Comparison of ENCODE assay signal across 7 cellular contexts in the genomic region with DNA sequence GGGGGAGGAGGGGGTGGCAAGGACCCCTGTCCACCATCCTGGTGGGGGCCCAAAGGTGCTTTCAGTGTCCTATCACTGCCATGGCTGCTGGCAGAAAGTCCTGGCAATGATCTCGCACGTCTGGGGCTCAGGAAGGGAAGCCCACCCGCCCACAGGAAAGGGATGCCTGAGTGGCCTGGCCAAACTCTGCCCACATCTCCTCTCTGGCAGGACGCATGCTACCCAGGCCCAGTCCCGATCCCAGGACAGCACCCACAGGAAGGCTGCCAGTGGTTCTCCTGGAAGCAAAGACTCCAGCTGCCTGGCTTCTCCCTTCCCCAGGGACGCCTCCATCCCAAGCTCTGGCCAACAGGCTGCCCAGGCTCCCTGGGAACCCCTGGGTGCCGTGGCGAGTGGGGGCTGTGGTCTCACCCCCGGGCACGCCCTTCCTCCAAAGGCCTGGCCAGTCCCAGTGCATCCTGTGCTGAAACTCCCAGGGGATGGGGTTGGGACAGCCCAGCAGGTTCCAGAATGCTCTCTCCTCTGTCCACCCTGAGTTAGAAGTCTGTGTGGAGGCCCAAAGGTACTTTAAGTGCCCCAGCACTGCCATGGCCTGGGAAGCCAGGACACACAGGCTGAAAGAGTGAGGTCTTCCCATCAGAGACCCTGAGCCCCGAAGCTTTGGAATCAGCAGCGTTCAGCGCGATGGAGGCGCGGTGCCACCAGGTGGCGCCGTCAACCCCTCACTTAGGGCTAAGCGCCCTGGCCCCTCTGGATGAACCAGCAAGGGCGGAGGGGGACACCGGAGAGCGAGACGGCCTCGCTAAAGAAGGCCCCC. TPM values are rescaled to one million over a fixed set of nuclear protein-coding genes. Genes with fewer than 3 reads are reported as not detected.
DNase-seq lines count a peak whose midpoint lies in the region; FAIRE-seq and TF ChIP-seq lines count a peak whose summit lies in the region.

No MANE protein-coding gene starts in this region.

- no peaks in the 10 kb centered on the region for H3K9me3 Mint-ChIP-seq in IgD-negative memory B cell
- H3K9me3 Mint-ChIP-seq in type B pancreatic cell = no peaks in the 10 kb centered on the region

- H3K27me3 Mint-ChIP-seq in IgD-negative memory B cell (peaks cover 7% of the 10 kb centered on the region), type B pancreatic cell (no peaks in the 10 kb centered on the region)

- H3K27ac Mint-ChIP-seq in IgD-negative memory B cell (no peak overlapping the region), type B pancreatic cell (peak overlapping the region; percentile 58)

- peak overlapping the region in 3 of 4 donors; percentile 25 to 81 (median 39) for H3K4me3 Mint-ChIP-seq in IgD-negative memory B cell
- peak overlapping the region; percentile 57 for H3K4me3 Mint-ChIP-seq in type B pancreatic cell

- TF ChIP-seq CTCF in GM12875 (IDR thresholded peaks at IDR 0.05; ENCODE audit: borderline replicate concordance, insufficient read depth, low read depth, low read length) (peak; percentile 97), type B pancreatic cell (conservative IDR thresholded peaks at IDR 0.05) (peak; percentile 97)

- no peaks in the 10 kb centered on the region for H3K36me3 Mint-ChIP-seq in IgD-negative memory B cell
- no peaks in the 10 kb centered on the region for H3K36me3 Mint-ChIP-seq in type B pancreatic cell

- H3K4me1 Mint-ChIP-seq in IgD-negative memory B cell = peaks cover 4 to 7% (median 5%) of the 10 kb centered on the region in 3 donors
- peaks cover 19% of the 10 kb centered on the region for H3K4me1 Mint-ChIP-seq in type B pancreatic cell (ENCODE audit: unreplicated experiment)

- no peak overlapping the region for H3K4me3 ChIP-seq in GM12875 (ENCODE audit: low read depth, low read length)

- DNase-seq in SHP77 (lab: John Stamatoyannopoulos, UW) = peak; percentile 68 to 73
- DNase-seq in activated gamma-delta T cell (lab: John Stamatoyannopoulos, UW) = peak; percentile 24
- peak; percentile 60 to 82 for DNase-seq in frontal cortex (ENCODE audit: low spot score in 2 of 2)
- peak; percentile 28 for DNase-seq in pons (ENCODE audit: low spot score)
- peak; percentile 85 for DNase-seq in type B pancreatic cell (ENCODE audit: extremely low spot score, unreplicated experiment)

- no peak for FAIRE-seq in frontal cortex (lab: Jason Lieb, UNC)

RNA-seq across cellular contexts. Expression of a gene that starts 29.8 kb away (rescaled TPM):
- 15.7 TPM for polyA plus RNA-seq in IgD-negative memory B cell
- 43.2 TPM for total RNA-seq in frontal cortex
- total RNA-seq in type B pancreatic cell (ENCODE audit: low replicate concordance) = 26.3 and 34.1 TPM in 2 replicates

Comparison
In these comparisons a context has a peak if more than half of its experiments do, and no peak if none do; other contexts are left out.
1. DNase-seq: peak in every context shown above with its lines; median percentile 85 in type B pancreatic cell; 71 in frontal cortex; 70 in SHP77; 28 in pons; 24 in activated gamma-delta T cell.